In the genomic region with DNA sequence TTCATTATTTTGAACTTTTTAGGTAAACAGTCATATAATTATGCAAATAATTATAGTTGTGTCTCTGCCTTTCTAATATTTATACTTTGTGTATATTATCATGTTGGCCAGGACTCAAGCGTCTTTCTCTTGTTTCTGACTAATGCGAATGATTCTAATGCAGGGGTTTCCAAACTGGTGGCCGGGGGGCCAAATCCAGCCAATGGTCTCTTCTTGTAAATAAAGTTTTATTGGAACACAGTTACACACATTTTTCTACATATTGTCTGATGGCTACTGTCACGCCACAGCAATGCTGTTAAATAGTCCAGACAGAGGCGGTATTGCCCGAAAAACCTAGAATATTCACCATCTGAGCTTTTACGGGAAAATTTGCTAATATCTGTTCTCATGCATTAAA, we compare ENCODE assay signal across 1 cellular context.
TF ChIP-seq lines count a peak whose summit lies in the region.

No MANE protein-coding gene starts in this region.

TF ChIP-seq in GM12878, 131 proteins besides CTCF, POLR2A, EP300 and RAD21:
- TF ChIP-seq NR2F1 (conservative IDR thresholded peaks at IDR 0.05) = no peak
- TF ChIP-seq, protein P1, sequence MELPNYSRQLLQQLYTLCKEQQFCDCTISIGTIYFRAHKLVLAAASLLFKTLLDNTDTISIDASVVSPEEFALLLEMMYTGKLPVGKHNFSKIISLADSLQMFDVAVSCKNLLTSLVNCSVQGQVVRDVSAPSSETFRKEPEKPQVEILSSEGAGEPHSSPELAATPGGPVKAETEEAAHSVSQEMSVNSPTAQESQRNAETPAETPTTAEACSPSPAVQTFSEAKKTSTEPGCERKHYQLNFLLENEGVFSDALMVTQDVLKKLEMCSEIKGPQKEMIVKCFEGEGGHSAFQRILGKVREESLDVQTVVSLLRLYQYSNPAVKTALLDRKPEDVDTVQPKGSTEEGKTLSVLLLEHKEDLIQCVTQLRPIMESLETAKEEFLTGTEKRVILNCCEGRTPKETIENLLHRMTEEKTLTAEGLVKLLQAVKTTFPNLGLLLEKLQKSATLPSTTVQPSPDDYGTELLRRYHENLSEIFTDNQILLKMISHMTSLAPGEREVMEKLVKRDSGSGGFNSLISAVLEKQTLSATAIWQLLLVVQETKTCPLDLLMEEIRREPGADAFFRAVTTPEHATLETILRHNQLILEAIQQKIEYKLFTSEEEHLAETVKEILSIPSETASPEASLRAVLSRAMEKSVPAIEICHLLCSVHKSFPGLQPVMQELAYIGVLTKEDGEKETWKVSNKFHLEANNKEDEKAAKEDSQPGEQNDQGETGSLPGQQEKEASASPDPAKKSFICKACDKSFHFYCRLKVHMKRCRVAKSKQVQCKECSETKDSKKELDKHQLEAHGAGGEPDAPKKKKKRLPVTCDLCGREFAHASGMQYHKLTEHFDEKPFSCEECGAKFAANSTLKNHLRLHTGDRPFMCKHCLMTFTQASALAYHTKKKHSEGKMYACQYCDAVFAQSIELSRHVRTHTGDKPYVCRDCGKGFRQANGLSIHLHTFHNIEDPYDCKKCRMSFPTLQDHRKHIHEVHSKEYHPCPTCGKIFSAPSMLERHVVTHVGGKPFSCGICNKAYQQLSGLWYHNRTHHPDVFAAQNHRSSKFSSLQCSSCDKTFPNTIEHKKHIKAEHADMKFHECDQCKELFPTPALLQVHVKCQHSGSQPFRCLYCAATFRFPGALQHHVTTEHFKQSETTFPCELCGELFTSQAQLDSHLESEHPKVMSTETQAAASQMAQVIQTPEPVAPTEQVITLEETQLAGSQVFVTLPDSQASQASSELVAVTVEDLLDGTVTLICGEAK (IDR thresholded peaks at IDR 0.05; ENCODE audit: borderline replicate concordance) = 0 out of 2 replicates have a peak, but pooled peaks have one; percentile 46
- TF ChIP-seq BACH1 (IDR thresholded peaks at IDR 0.05; ENCODE audit: borderline replicate concordance) = no peak
- TF ChIP-seq, protein P2, sequence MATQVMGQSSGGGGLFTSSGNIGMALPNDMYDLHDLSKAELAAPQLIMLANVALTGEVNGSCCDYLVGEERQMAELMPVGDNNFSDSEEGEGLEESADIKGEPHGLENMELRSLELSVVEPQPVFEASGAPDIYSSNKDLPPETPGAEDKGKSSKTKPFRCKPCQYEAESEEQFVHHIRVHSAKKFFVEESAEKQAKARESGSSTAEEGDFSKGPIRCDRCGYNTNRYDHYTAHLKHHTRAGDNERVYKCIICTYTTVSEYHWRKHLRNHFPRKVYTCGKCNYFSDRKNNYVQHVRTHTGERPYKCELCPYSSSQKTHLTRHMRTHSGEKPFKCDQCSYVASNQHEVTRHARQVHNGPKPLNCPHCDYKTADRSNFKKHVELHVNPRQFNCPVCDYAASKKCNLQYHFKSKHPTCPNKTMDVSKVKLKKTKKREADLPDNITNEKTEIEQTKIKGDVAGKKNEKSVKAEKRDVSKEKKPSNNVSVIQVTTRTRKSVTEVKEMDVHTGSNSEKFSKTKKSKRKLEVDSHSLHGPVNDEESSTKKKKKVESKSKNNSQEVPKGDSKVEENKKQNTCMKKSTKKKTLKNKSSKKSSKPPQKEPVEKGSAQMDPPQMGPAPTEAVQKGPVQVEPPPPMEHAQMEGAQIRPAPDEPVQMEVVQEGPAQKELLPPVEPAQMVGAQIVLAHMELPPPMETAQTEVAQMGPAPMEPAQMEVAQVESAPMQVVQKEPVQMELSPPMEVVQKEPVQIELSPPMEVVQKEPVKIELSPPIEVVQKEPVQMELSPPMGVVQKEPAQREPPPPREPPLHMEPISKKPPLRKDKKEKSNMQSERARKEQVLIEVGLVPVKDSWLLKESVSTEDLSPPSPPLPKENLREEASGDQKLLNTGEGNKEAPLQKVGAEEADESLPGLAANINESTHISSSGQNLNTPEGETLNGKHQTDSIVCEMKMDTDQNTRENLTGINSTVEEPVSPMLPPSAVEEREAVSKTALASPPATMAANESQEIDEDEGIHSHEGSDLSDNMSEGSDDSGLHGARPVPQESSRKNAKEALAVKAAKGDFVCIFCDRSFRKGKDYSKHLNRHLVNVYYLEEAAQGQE (IDR thresholded peaks at IDR 0.05; ENCODE audit: low read depth, low read length) = no peak
- no peak for TF ChIP-seq RAD51 (IDR thresholded peaks at IDR 0.05)
- no peak for TF ChIP-seq RUNX3 (IDR thresholded peaks at IDR 0.05; ENCODE audit: low read length)
TF ChIP-seq in GM12878: peak in this region for 1.
